1 cellular context compared by ENCODE assay signal in the genomic region with DNA sequence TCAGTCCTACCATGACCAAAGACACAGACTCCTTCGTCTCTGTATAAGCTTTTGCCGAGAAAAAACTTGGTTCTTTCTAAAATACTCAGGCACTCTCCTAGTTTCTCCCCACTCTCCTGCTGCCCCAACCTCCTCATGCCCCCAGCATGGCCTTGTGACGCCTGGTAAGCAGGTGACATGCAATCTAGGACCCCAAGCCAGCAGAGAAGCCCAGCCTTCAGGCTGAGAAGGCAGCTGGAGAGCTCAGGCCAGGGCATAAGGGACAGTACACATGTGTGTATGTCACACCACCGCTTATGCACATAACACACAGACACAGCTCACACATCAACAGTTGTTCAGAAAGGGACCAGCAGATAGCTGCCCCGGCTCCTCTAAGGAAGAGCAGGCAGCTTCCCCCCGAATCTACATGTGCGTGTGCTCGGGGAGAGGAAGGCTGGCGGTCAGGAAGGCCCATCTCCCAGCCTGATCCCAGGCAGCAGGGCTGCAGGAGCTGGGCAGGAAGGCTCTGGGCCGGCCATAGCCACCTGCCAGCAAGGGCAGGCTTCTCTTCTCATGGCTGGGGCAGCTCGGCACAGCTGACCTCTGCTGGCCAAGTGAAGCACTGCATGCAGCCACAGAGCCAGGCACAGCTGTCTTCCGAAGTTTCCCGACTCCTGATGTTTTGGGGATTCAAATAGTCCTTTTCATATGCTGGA.
TF ChIP-seq lines count a peak whose summit lies in the region.

No MANE protein-coding gene starts in this region.

TF ChIP-seq in H1, 55 proteins besides CTCF, POLR2A, EP300 and RAD21:
- TF ChIP-seq TCF12 (IDR thresholded peaks at IDR 0.05; ENCODE audit: low read depth, low read length) (no peak), MAFK (IDR thresholded peaks at IDR 0.05; ENCODE audit: low read depth, low read length) (no peak), GABPA (IDR thresholded peaks at IDR 0.05; ENCODE audit: borderline replicate concordance, insufficient read depth, low read length) (peak; percentile 53; the same call in 1 of the 2 replicates), EZH2 (IDR thresholded peaks at IDR 0.05; ENCODE audit: low read depth, low read length, severe bottlenecking) (no peak), SRF (IDR thresholded peaks at IDR 0.05; ENCODE audit: low read depth, low read length) (no peak), SAP30 (IDR thresholded peaks at IDR 0.05; ENCODE audit: insufficient read depth, insufficient replicate concordance, low read length) (no peak), KDM4A (IDR thresholded peaks at IDR 0.05; ENCODE audit: low read depth, low read length, severe bottlenecking) (no peak), HDAC2 (IDR thresholded peaks at IDR 0.05; ENCODE audit: borderline replicate concordance in 1 of 2, low read depth in 2 of 2, low read length in 2 of 2) (no peak), CBX8 (IDR thresholded peaks at IDR 0.05; ENCODE audit: borderline replicate concordance, low read depth, low read length) (no peak), SIX5 (IDR thresholded peaks at IDR 0.05; ENCODE audit: low read depth, low read length) (no peak), YY1 (IDR thresholded peaks at IDR 0.05; ENCODE audit: low read depth, low read length) (peak; percentile 73), SIN3A (conservative IDR thresholded peaks at IDR 0.05 in 1 of 2, IDR thresholded peaks at IDR 0.05 in 1 of 2; ENCODE audit: low read depth in 1 of 2, low read length in 2 of 2) (peak in 1 of 2 experiments; percentile 52; a peak in 1 of 4 replicates), ASH2L (IDR thresholded peaks at IDR 0.05; ENCODE audit: low read length) (no peak), CEBPB (IDR thresholded peaks at IDR 0.05; ENCODE audit: low read depth, low read length) (no peak), TBP (IDR thresholded peaks at IDR 0.05; ENCODE audit: low read depth, low read length) (peak; percentile 41; the same call in 1 of the 2 replicates), BCL11A (IDR thresholded peaks at IDR 0.05; ENCODE audit: low read depth in 2 of 2, low read length in 2 of 2) (no peak), POU5F1 (IDR thresholded peaks at IDR 0.05; ENCODE audit: low read depth, low read length) (no peak), ZNF274 (IDR thresholded peaks at IDR 0.05; ENCODE audit: borderline replicate concordance, extremely low read depth, low read length) (no peak), CTBP2 (IDR thresholded peaks at IDR 0.05; ENCODE audit: borderline replicate concordance, insufficient read depth, insufficient read length, low read length) (no peak)
- TF ChIP-seq, protein P1, sequence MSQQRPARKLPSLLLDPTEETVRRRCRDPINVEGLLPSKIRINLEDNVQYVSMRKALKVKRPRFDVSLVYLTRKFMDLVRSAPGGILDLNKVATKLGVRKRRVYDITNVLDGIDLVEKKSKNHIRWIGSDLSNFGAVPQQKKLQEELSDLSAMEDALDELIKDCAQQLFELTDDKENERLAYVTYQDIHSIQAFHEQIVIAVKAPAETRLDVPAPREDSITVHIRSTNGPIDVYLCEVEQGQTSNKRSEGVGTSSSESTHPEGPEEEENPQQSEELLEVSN (IDR thresholded peaks at IDR 0.05), result no peak
- TF ChIP-seq, protein P2, sequence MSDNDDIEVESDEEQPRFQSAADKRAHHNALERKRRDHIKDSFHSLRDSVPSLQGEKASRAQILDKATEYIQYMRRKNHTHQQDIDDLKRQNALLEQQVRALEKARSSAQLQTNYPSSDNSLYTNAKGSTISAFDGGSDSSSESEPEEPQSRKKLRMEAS (IDR thresholded peaks at IDR 0.05), result peak; percentile 47; the same call in 1 of the 2 replicates
- TF ChIP-seq, protein P3, sequence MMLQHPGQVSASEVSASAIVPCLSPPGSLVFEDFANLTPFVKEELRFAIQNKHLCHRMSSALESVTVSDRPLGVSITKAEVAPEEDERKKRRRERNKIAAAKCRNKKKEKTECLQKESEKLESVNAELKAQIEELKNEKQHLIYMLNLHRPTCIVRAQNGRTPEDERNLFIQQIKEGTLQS (IDR thresholded peaks at IDR 0.05; ENCODE audit: insufficient read depth, low read depth, low read length), result 0 out of 2 replicates have a peak, but pooled peaks have one; percentile 19
